ENCODE assay signal across 24 cellular contexts in the genomic region with DNA sequence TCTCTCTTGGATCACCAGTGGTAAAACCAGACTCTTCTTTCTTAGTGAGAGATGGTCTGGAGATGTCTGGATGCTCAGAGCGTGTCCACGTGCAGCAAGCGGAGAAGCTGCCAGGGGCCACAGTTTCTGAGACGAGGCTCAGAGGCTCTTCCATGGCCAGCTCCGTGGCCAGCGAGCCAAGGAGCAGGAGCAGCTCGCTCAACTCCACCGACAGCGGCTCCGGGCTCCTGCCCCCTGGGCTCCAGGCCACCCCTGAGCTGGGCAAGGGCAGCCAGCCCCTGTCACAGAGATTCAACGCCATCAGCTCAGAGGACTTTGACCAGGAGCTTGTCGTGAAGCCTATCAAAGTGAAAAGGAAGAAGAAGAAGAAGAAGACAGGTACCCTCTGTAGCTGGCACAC.
"Had no signal": no experiment of that assay in that cellular context is flagged by ENCODE, and none has a peak within 500 bp of the region (broad histone marks: within the 10 kb centered on the region; RNA-seq: fewer than 3 reads in every experiment).

No MANE protein-coding gene starts in this region.

- H3K9me3 Mint-ChIP-seq: dendritic cell treated with granulocyte-macrophage colony-stimulating factor and Interleukin-4, amounts not matched to agents 40 ng/mL and 50 ng/mL, for 4 days; effector memory CD8-positive, alpha-beta T cell; endodermal cell; memory B cell had no signal

- H3K27ac ChIP-seq: colonic mucosa, epithelial cell of prostate, esophagus squamous epithelium, gastrocnemius medialis, heart right ventricle, left lung had no signal

- H3K4me3 Mint-ChIP-seq: dendritic cell treated with granulocyte-macrophage colony-stimulating factor and Interleukin-4, amounts not matched to agents 40 ng/mL and 50 ng/mL, for 4 days; effector memory CD8-positive, alpha-beta T cell; endodermal cell; memory B cell had no signal

- H3K27me3 ChIP-seq: colonic mucosa, esophagus squamous epithelium, gastrocnemius medialis, heart right ventricle, left lung had no signal

- H3K9me3 ChIP-seq: colonic mucosa, esophagus squamous epithelium, gastrocnemius medialis, heart right ventricle, left lung had no signal

- H3K4me1 ChIP-seq: colonic mucosa, esophagus squamous epithelium, heart right ventricle, left lung had no signal

- H3K4me3 ChIP-seq: colonic mucosa, esophagus squamous epithelium, gastrocnemius medialis, heart right ventricle, left lung, lung had no signal

- DNase-seq: colonic mucosa; cortex of kidney; effector CD8-positive, alpha-beta T cell; effector memory CD8-positive, alpha-beta T cell; endodermal cell; erythroblast; esophagus squamous epithelium; foreskin fibroblast; foreskin melanocyte; gastrocnemius medialis; glutamatergic neuron; heart right ventricle; hippocampal formation; left cardiac atrium; left lung; left ventricle myocardium superior; mammary epithelial cell; mesendoderm; midbrain had no signal

- H3K4me1 Mint-ChIP-seq: endodermal cell, memory B cell had no signal

- H3K27me3 Mint-ChIP-seq: dendritic cell treated with granulocyte-macrophage colony-stimulating factor and Interleukin-4, amounts not matched to agents 40 ng/mL and 50 ng/mL, for 4 days; effector memory CD8-positive, alpha-beta T cell; memory B cell had no signal

- ATAC-seq: effector memory CD8-positive, alpha-beta T cell; esophagus mucosa; gastrocnemius medialis; heart right ventricle; left cardiac atrium; left lung; left ventricle myocardium superior had no signal

- H3K36me3 ChIP-seq: colonic mucosa had no signal

- H3K27ac Mint-ChIP-seq: dendritic cell treated with granulocyte-macrophage colony-stimulating factor and Interleukin-4, amounts not matched to agents 40 ng/mL and 50 ng/mL, for 4 days; effector memory CD8-positive, alpha-beta T cell; endodermal cell; memory B cell had no signal
